8 cellular contexts compared by ENCODE assay signal in genomic region chr2:13056259-13056843, GRCh38.
DNase-seq lines count a peak whose midpoint lies in the region; ATAC-seq, FAIRE-seq and TF ChIP-seq lines count a peak whose summit lies in the region.

No MANE protein-coding gene starts in this region.

- no peaks in the 10 kb centered on the region for H3K9me2 ChIP-seq in GM23338 (ENCODE audit: insufficient read depth)

- no peaks in the 10 kb centered on the region for H3K36me3 ChIP-seq in GM23338 (ENCODE audit: insufficient read depth)

- CTCF ChIA-PET in A549 (lab: Yijun Ruan, JAX): no interaction called here

- no peak overlapping the region for H3K27ac Mint-ChIP-seq in GM23338
- no peak overlapping the region for H3K27ac Mint-ChIP-seq in glutamatergic neuron (ENCODE audit: unreplicated experiment)
- no peak overlapping the region for H3K27ac Mint-ChIP-seq in stimulated activated effector memory CD8-positive, alpha-beta T cell treated with anti-CD3 and anti-CD28 coated beads, Interleukin-12 subunit alpha, Interleukin-12 subunit beta, amount 100 ng/mL, for 72 hours

- no peak for TF ChIP-seq POLR2A in A549 (IDR thresholded peaks at IDR 0.05; ENCODE audit: low read length)

- no peak for TF ChIP-seq EP300 in A549 (IDR thresholded peaks at IDR 0.05)

- TF ChIP-seq CTCF in A549 (IDR thresholded peaks at IDR 0.05) (peak; percentile 30; the same call in 1 of the 3 replicates), GM23338 (conservative IDR thresholded peaks at IDR 0.05; ENCODE audit: low read depth in 2 of 2) (peak; percentile 57 to 78), glutamatergic neuron (IDR thresholded peaks at IDR 0.05; ENCODE audit: partially characterized antibody, unreplicated experiment) (peak; percentile 85)

- no peak overlapping the region for H2AFZ ChIP-seq in GM23338

- H3K27me3 Mint-ChIP-seq in GM23338 (ENCODE audit: insufficient read depth, low read depth, poor library complexity) (no peaks in the 10 kb centered on the region), glutamatergic neuron (ENCODE audit: unreplicated experiment) (no peaks in the 10 kb centered on the region)

- POLR2A ChIA-PET in A549 (lab: Yijun Ruan, JAX): no interaction called here

- H3K79me2 ChIP-seq in GM23338 (replicated peaks; ENCODE audit: insufficient read depth): no peaks in the 10 kb centered on the region

- ATAC-seq in A549 (no peak), GM23338 (no peak), HG03135 (IDR thresholded peaks at IDR 0.05; ENCODE audit: unreplicated experiment) (no peak), HG03342 (IDR thresholded peaks at IDR 0.05; ENCODE audit: unreplicated experiment) (no peak)
- no peak for ATAC-seq in stimulated activated effector memory CD8-positive, alpha-beta T cell treated with anti-CD3 and anti-CD28 coated beads, Interleukin-12 subunit alpha, Interleukin-12 subunit beta, amount 100 ng/mL, for 72 hours

- H3K9me3 Mint-ChIP-seq in GM23338 (no peaks in the 10 kb centered on the region), glutamatergic neuron (ENCODE audit: unreplicated experiment) (no peaks in the 10 kb centered on the region)
- no peaks in the 10 kb centered on the region for H3K9me3 Mint-ChIP-seq in stimulated activated effector memory CD8-positive, alpha-beta T cell treated with anti-CD3 and anti-CD28 coated beads, Interleukin-12 subunit alpha, Interleukin-12 subunit beta, amount 100 ng/mL, for 72 hours

- WGBS in A549 (ENCODE audit: missing lambda C conversion rate): 3% methylated on average over 3 of the region's 3 CpGs

- no peak overlapping the region for H3K4me3 Mint-ChIP-seq in GM23338
- no peak overlapping the region for H3K4me3 Mint-ChIP-seq in glutamatergic neuron (ENCODE audit: unreplicated experiment)
- H3K4me3 Mint-ChIP-seq in stimulated activated effector memory CD8-positive, alpha-beta T cell treated with anti-CD3 and anti-CD28 coated beads, Interleukin-12 subunit alpha, Interleukin-12 subunit beta, amount 100 ng/mL, for 72 hours: no peak overlapping the region

- H3K4me1 ChIP-seq in A549: no peaks in the 10 kb centered on the region
- no peaks in the 10 kb centered on the region for H3K4me1 ChIP-seq in GM23338 (ENCODE audit: insufficient read depth)

- H3K27me3 ChIP-seq in GM23338 (ENCODE audit: insufficient read depth): no peaks in the 10 kb centered on the region

- H3K4me3 ChIP-seq in A549 (no peak overlapping the region), GM23338 (no peak overlapping the region)

- H3K36me3 Mint-ChIP-seq in GM23338 (ENCODE audit: low read depth): no peaks in the 10 kb centered on the region
- no peaks in the 10 kb centered on the region for H3K36me3 Mint-ChIP-seq in glutamatergic neuron (ENCODE audit: unreplicated experiment)
- no peaks in the 10 kb centered on the region for H3K36me3 Mint-ChIP-seq in stimulated activated effector memory CD8-positive, alpha-beta T cell treated with anti-CD3 and anti-CD28 coated beads, Interleukin-12 subunit alpha, Interleukin-12 subunit beta, amount 100 ng/mL, for 72 hours

- DNase-seq in A549 (ENCODE audit: low read depth in 1 of 2, low spot score in 1 of 2) (no peak), GM23338 (ENCODE audit: low spot score) (peak; percentile 47), RPMI8226 (peak; percentile 15), glutamatergic neuron (no peak), midbrain (lab: John Stamatoyannopoulos, UW) (no peak)
- no peak for DNase-seq in stimulated activated effector memory CD8-positive, alpha-beta T cell treated with anti-CD3 and anti-CD28 coated beads, Interleukin-12 subunit alpha, Interleukin-12 subunit beta, amount 100 ng/mL, for 72 hours (ENCODE audit: low spot score in 2 of 2)

- H4K20me1 ChIP-seq in GM23338 (replicated peaks; ENCODE audit: insufficient read depth): no peaks in the 10 kb centered on the region

- H3K9me3 ChIP-seq in A549: no peaks in the 10 kb centered on the region

- H3F3A ChIP-seq in GM23338 (replicated peaks; ENCODE audit: low read depth): no peaks in the 10 kb centered on the region

- H3K4me2 ChIP-seq in A549 (no peak overlapping the region), GM23338 (no peak overlapping the region)

- TF ChIP-seq RAD21 in A549 (conservative IDR thresholded peaks at IDR 0.05 in 1 of 2, IDR thresholded peaks at IDR 0.05 in 1 of 2): peak; percentile 26 to 38; a peak in 2 of 5 replicates

- FAIRE-seq in A549 (lab: Jason Lieb, UNC): no peak

- no peak overlapping the region for H3K27ac ChIP-seq in A549
- H3K27ac ChIP-seq in GM23338 (ENCODE audit: low read depth): no peak overlapping the region

- no peaks in the 10 kb centered on the region for H3K4me1 Mint-ChIP-seq in GM23338
- no peaks in the 10 kb centered on the region for H3K4me1 Mint-ChIP-seq in glutamatergic neuron (ENCODE audit: low read depth, unreplicated experiment)
- H3K4me1 Mint-ChIP-seq in stimulated activated effector memory CD8-positive, alpha-beta T cell treated with anti-CD3 and anti-CD28 coated beads, Interleukin-12 subunit alpha, Interleukin-12 subunit beta, amount 100 ng/mL, for 72 hours: no peaks in the 10 kb centered on the region

TF ChIP-seq in A549, 52 proteins besides CTCF, POLR2A, EP300 and RAD21 (continues in another document):
- no peak for TF ChIP-seq ATOH8 (CRISPR knock-in tag; IDR thresholded peaks at IDR 0.05; ENCODE audit: low read depth)
- no peak for TF ChIP-seq ZNF302 (CRISPR knock-in tag; IDR thresholded peaks at IDR 0.05)
- TF ChIP-seq FOSL2 (IDR thresholded peaks at IDR 0.05): no peak
- TF ChIP-seq FOSL2 (CRISPR knock-in tag; IDR thresholded peaks at IDR 0.05): no peak
- TF ChIP-seq SREBF2 (IDR thresholded peaks at IDR 0.05): no peak
- TF ChIP-seq SMC3 (IDR thresholded peaks at IDR 0.05): no peak
- TF ChIP-seq EHMT2 (IDR thresholded peaks at IDR 0.05; ENCODE audit: low read depth): no peak
- no peak for TF ChIP-seq FOXS1 (CRISPR knock-in tag; IDR thresholded peaks at IDR 0.05)
- TF ChIP-seq CEBPB (IDR thresholded peaks at IDR 0.05): no peak
- TF ChIP-seq RCOR1 (IDR thresholded peaks at IDR 0.05; ENCODE audit: low read depth, low read length): no peak
- TF ChIP-seq NFE2L2 (conservative IDR thresholded peaks at IDR 0.05; ENCODE audit: low read length): no peak
- no peak for TF ChIP-seq CHD4 (IDR thresholded peaks at IDR 0.05; ENCODE audit: borderline replicate concordance)
- TF ChIP-seq MAX (IDR thresholded peaks at IDR 0.05): no peak
- no peak for TF ChIP-seq HOXB13 (CRISPR knock-in tag; IDR thresholded peaks at IDR 0.05; ENCODE audit: low read depth)
- no peak for TF ChIP-seq E2F6 (IDR thresholded peaks at IDR 0.05; ENCODE audit: borderline replicate concordance, low read depth)

TF ChIP-seq in GM23338, 12 proteins besides CTCF, POLR2A, EP300 and RAD21 (continues in another document):
- TF ChIP-seq EZH2phosphoT487 (IDR thresholded peaks at IDR 0.05; ENCODE audit: unreplicated experiment) (no peak), ZNF462 (CRISPR knock-in tag; IDR thresholded peaks at IDR 0.05) (no peak)

Comparison
In these comparisons a context has a peak if more than half of its experiments do, and no peak if none do; other contexts are left out.
1. DNase-seq: peak in GM23338 (single experiment) and RPMI8226 (single experiment); none in A549 (0 of 2), glutamatergic neuron (single experiment), midbrain (single experiment) and stimulated activated effector memory CD8-positive, alpha-beta T cell treated with anti-CD3 and anti-CD28 coated beads, Interleukin-12 subunit alpha, Interleukin-12 subunit beta, amount 100 ng/mL, for 72 hours (0 of 2).
2. CTCF ChIP-seq: peak in every context shown above with its lines; median percentile 85 in glutamatergic neuron; 68 in GM23338; 30 in A549.